In genomic region chr1:38763106-38763505, GRCh38 we compare ENCODE assay signal across 23 cellular contexts.
"Had no signal": no experiment of that assay in that cellular context is flagged by ENCODE, and none has a peak within 500 bp of the region (broad histone marks: within the 10 kb centered on the region; RNA-seq: fewer than 3 reads in every experiment).

No MANE protein-coding gene starts in this region.

- H3K9me3 ChIP-seq: colonic mucosa, esophagus squamous epithelium, gastrocnemius medialis, heart right ventricle, left lung, lower lobe of right lung, mucosa of descending colon had no signal

- H3K36me3 ChIP-seq: colonic mucosa, esophagus squamous epithelium, gastrocnemius medialis, heart right ventricle, left lung, lower lobe of right lung had no signal

- H3K27ac ChIP-seq: colonic mucosa, epithelial cell of prostate, esophagus squamous epithelium, gastrocnemius medialis, heart right ventricle, left lung, lower lobe of right lung had no signal

- DNase-seq: colonic mucosa; cortex of kidney; effector CD8-positive, alpha-beta T cell; effector memory CD8-positive, alpha-beta T cell; endodermal cell; erythroblast; esophagus squamous epithelium; foreskin fibroblast; foreskin melanocyte; gastrocnemius medialis; glutamatergic neuron; head of caudate nucleus; heart right ventricle; hippocampal formation; left colon; left lung; left ventricle myocardium superior; lower lobe of right lung; mesenchymal stem cell; mucosa of descending colon; naive B cell had no signal

- ATAC-seq: effector memory CD8-positive, alpha-beta T cell; esophagus mucosa; gastrocnemius medialis; heart right ventricle; left colon; left lung; left ventricle myocardium superior; lower lobe of right lung; mucosa of descending colon had no signal

- H3K27me3 ChIP-seq: colonic mucosa had no signal

- H3K4me1 ChIP-seq: colonic mucosa, esophagus squamous epithelium, gastrocnemius medialis, heart right ventricle, left lung, lower lobe of right lung had no signal

- H3K4me3 ChIP-seq: colonic mucosa, esophagus squamous epithelium, gastrocnemius medialis, heart right ventricle, left lung, lower lobe of right lung, mucosa of descending colon had no signal
